ENCODE assay signal across 29 cellular contexts in the genomic region with DNA sequence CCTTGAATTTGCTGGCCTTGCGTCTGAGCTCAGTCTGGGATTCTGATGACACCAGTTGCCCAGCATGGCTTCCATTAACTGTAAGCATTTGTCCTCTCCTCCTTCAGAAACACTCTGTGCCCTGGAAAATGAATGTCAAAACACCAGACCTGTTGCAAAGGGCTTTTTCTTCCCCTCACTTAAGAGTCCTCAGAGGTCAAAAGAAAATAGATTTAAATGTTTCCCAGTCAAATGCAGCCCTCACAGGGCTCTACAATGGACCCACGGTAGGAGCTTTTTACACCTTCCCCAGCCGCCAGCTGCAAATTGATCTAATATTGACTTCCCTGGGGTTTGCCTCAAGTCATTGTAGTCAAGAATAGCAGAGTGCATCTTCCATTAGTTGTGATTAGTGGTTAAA.
"Had no signal": no experiment of that assay in that cellular context is flagged by ENCODE, and none has a peak within 500 bp of the region (broad histone marks: within the 10 kb centered on the region; RNA-seq: fewer than 3 reads in every experiment).

No MANE protein-coding gene starts in this region.

- H3K36me3 ChIP-seq: colonic mucosa, esophagus squamous epithelium, heart right ventricle, left lung, neutrophil, pancreas, right lobe of liver, thoracic aorta, tibial nerve, upper lobe of left lung had no signal

- H3K4me1 ChIP-seq: colonic mucosa, esophagus squamous epithelium, heart right ventricle, left lung, pancreas, tibial nerve, upper lobe of left lung had no signal

- H3K9me3 ChIP-seq: colonic mucosa, esophagus squamous epithelium, heart right ventricle, left lung, neutrophil, pancreas, right lobe of liver, thoracic aorta, tibial nerve, upper lobe of left lung had no signal

- FAIRE-seq: endothelial cell of umbilical vein, islet of Langerhans, pancreas, small intestine, urothelium cell line had no signal

- H3K36me3 Mint-ChIP-seq: naive thymus-derived CD8-positive, alpha-beta T cell; stimulated activated naive B cell treated with anti-CD40 and anti-IgM and Interleukin-4, amounts not matched to agents 10 μg/mL and 1 μg/mL and 100 μg/mL, for 72 hours had no signal

- H3K4me3 Mint-ChIP-seq: dendritic cell treated with granulocyte-macrophage colony-stimulating factor and Interleukin-4, amounts not matched to agents 40 ng/mL and 50 ng/mL, for 4 days; naive thymus-derived CD8-positive, alpha-beta T cell; nephron progenitor cell; stimulated activated naive B cell treated with anti-CD40 and anti-IgM and Interleukin-4, amounts not matched to agents 10 μg/mL and 1 μg/mL and 100 μg/mL, for 72 hours; stimulated activated naive CD8-positive, alpha-beta T cell treated with anti-CD3 and anti-CD28 coated beads, Interleukin-15, Interleukin-2, amounts not matched to agents 100 ng/mL and 50 ng/mL, for 24 hours had no signal

- H3K27me3 ChIP-seq: colonic mucosa, esophagus squamous epithelium, left lung, neutrophil, right lobe of liver, tibial nerve, upper lobe of left lung had no signal

- H3K9me3 Mint-ChIP-seq: nephron progenitor cell had no signal

- DNase-seq: colonic mucosa; effector CD8-positive, alpha-beta T cell; erythroblast; esophagus squamous epithelium; foreskin melanocyte; glutamatergic neuron; heart right ventricle; hippocampal formation; left cardiac atrium; left lung; mesenchymal stem cell; midbrain; naive thymus-derived CD8-positive, alpha-beta T cell; nephron progenitor cell; pancreas; right lobe of liver; small intestine; stimulated activated CD4-positive, alpha-beta T cell treated with anti-CD3 and anti-CD28 coated beads, Interleukin-15, amount 100 ng/mL, for 24 hours; stimulated activated CD4-positive, alpha-beta T cell treated with anti-CD3 and anti-CD28 coated beads, Interleukin-2, amount 100 ng/mL, for 48 hours; stimulated activated naive B cell treated with anti-CD40 and anti-IgM and Interleukin-4, amounts not matched to agents 10 μg/mL and 1 μg/mL and 100 μg/mL, for 72 hours; upper lobe of left lung had no signal

- H3K27ac ChIP-seq: colonic mucosa, esophagus squamous epithelium, heart right ventricle, left lung, neutrophil, pancreas, right lobe of liver, thoracic aorta, tibial nerve, upper lobe of left lung had no signal

- H3K4me3 ChIP-seq: colonic mucosa, esophagus squamous epithelium, heart right ventricle, left lung, pancreas, right lobe of liver, thoracic aorta, tibial nerve, upper lobe of left lung had no signal

- H3K27me3 Mint-ChIP-seq: dendritic cell treated with granulocyte-macrophage colony-stimulating factor and Interleukin-4, amounts not matched to agents 40 ng/mL and 50 ng/mL, for 4 days; stimulated activated naive B cell treated with anti-CD40 and anti-IgM and Interleukin-4, amounts not matched to agents 10 μg/mL and 1 μg/mL and 100 μg/mL, for 72 hours had no signal

- ATAC-seq: heart right ventricle; left cardiac atrium; left lung; naive thymus-derived CD8-positive, alpha-beta T cell; pancreas; right lobe of liver; stimulated activated naive B cell treated with anti-CD40 and anti-IgM and Interleukin-4, amounts not matched to agents 10 μg/mL and 1 μg/mL and 100 μg/mL, for 72 hours had no signal

- H3K4me1 Mint-ChIP-seq: naive thymus-derived CD8-positive, alpha-beta T cell; nephron progenitor cell; stimulated activated naive B cell treated with anti-CD40 and anti-IgM and Interleukin-4, amounts not matched to agents 10 μg/mL and 1 μg/mL and 100 μg/mL, for 72 hours had no signal

- H3K27ac Mint-ChIP-seq: dendritic cell treated with granulocyte-macrophage colony-stimulating factor and Interleukin-4, amounts not matched to agents 40 ng/mL and 50 ng/mL, for 4 days; naive thymus-derived CD8-positive, alpha-beta T cell; nephron progenitor cell; stimulated activated naive B cell treated with anti-CD40 and anti-IgM and Interleukin-4, amounts not matched to agents 10 μg/mL and 1 μg/mL and 100 μg/mL, for 72 hours; stimulated activated naive CD8-positive, alpha-beta T cell treated with anti-CD3 and anti-CD28 coated beads, Interleukin-15, Interleukin-2, amounts not matched to agents 100 ng/mL and 50 ng/mL, for 24 hours had no signal
